Comparison of ENCODE assay signal across 8 cellular contexts in genomic region chr12:104285740-104286537, GRCh38. TPM values are rescaled to one million over a fixed set of nuclear protein-coding genes. Genes with fewer than 3 reads are reported as not detected.
DNase-seq lines count a peak whose midpoint lies in the region; ATAC-seq and TF ChIP-seq lines count a peak whose summit lies in the region.

No MANE protein-coding gene starts in this region.

- H3K9me3 ChIP-seq in body of pancreas (no peaks in the 10 kb centered on the region), aorta (ENCODE audit: control insufficient read depth, low read length) (no peaks in the 10 kb centered on the region)

- TF ChIP-seq POLR2A in body of pancreas (IDR thresholded peaks at IDR 0.05) = no peak

- ATAC-seq in body of pancreas = no peak
- ATAC-seq in aorta (ENCODE audit: low FRiP score) = no peak
- no peak for ATAC-seq in HG02981 (IDR thresholded peaks at IDR 0.05; ENCODE audit: unreplicated experiment)
- ATAC-seq in GM21717 (IDR thresholded peaks at IDR 0.05; ENCODE audit: unreplicated experiment) = no peak

- H3K27me3 ChIP-seq in body of pancreas (no peaks in the 10 kb centered on the region), aorta (ENCODE audit: control insufficient read depth in 1 of 2, insufficient read depth in 2 of 2, low read length in 1 of 2) (no peaks in the 10 kb centered on the region)

- peaks cover 29% of the 10 kb centered on the region for H3K4me1 ChIP-seq in body of pancreas
- H3K4me1 ChIP-seq in aorta (ENCODE audit: control insufficient read depth in 1 of 2, insufficient read depth in 2 of 2, low read length in 2 of 2) = peaks cover 0 to 2% of the 10 kb centered on the region in 2 donors

- TF ChIP-seq CTCF in body of pancreas (IDR thresholded peaks at IDR 0.05) = no peak

- intact Hi-C loops in body of pancreas (cut with DNase I) = loop anchor here (10.0 kb wide), 1 partner anchor 61 kb away; no protein-coding TSS in a partner anchor
- intact Hi-C loops in aorta (cut with DNase I) = loop anchor here (2.0 kb wide), 1 partner anchor 67 kb away; no protein-coding TSS in a partner anchor

- H3K4me3 ChIP-seq in body of pancreas = no peak overlapping the region
- no peak overlapping the region for H3K4me3 ChIP-seq in aorta (ENCODE audit: low read length in 2 of 2)

- peak overlapping the region; percentile 60 to 95 (median 90) for H3K27ac ChIP-seq in body of pancreas
- peak overlapping the region; percentile 80 to 96 for H3K27ac ChIP-seq in aorta (ENCODE audit: low read depth in 1 of 2, low read length in 2 of 2)

- DNase-seq in EH (ENCODE audit: low read depth) = peak; percentile 55
- DNase-seq in NCI-H2029 treated with DMSO at 0.1 percent for 48 hours (lab: John Stamatoyannopoulos, UW) = peak; percentile 86
- no peak for DNase-seq in body of pancreas
- peak; percentile 23 for DNase-seq in mucosa of gallbladder (ENCODE audit: low spot score)
- no peak for DNase-seq in aorta
- DNase-seq in germinal center (ENCODE audit: low spot score) = no peak

- 68 to 74% methylated on average over 3 of the region's 3 CpGs for WGBS in body of pancreas, 2 donors
- WGBS in aorta, 2 donors = 12 to 14% methylated on average over 3 of the region's 3 CpGs

- H3K36me3 ChIP-seq in body of pancreas (replicated peaks in 1 of 2; ENCODE audit: insufficient read depth in 1 of 2, low read depth in 2 of 2) (no peaks in the 10 kb centered on the region), aorta (ENCODE audit: control insufficient read depth in 1 of 2, insufficient read depth in 2 of 2, low read length in 1 of 2) (no peaks in the 10 kb centered on the region)

RNA-seq across cellular contexts. Expression of gene EID3, which starts 17.6 kb away (rescaled TPM):
- 1 to 10 TPM; 2.9 to 4.6 TPM for total RNA-seq in body of pancreas
- 3.9 TPM for total RNA-seq in mucosa of gallbladder
- 1 to 10 TPM; 8.5 to 8.6 TPM for total RNA-seq in aorta
- 1 to 10 TPM; 2.1 to 6.8 TPM for polyA plus RNA-seq in aorta

Comparison
In these comparisons a context has a peak if more than half of its experiments do, and no peak if none do; other contexts are left out.
1. DNase-seq: peak in EH (single experiment), NCI-H2029 treated with DMSO at 0.1 percent for 48 hours (single experiment) and mucosa of gallbladder (single experiment); none in body of pancreas (0 of 4), aorta (0 of 2) and germinal center (single experiment).